Comparison of ENCODE assay signal across 1 cellular context in genomic region chr17:82097187-82097918, GRCh38.
TF ChIP-seq lines count a peak whose summit lies in the region.

No MANE protein-coding gene starts in this region.

TF ChIP-seq in H1, 55 proteins besides CTCF, POLR2A, EP300 and RAD21:
- TF ChIP-seq GABPA (IDR thresholded peaks at IDR 0.05; ENCODE audit: borderline replicate concordance, insufficient read depth, low read length) (0 out of 2 replicates have a peak, but pooled peaks have one; percentile 61), KDM4A (IDR thresholded peaks at IDR 0.05; ENCODE audit: low read depth, low read length, severe bottlenecking) (peak; percentile 34), MAX (IDR thresholded peaks at IDR 0.05) (peak; percentile 49), RXRA (IDR thresholded peaks at IDR 0.05; ENCODE audit: insufficient read depth, low read depth, low read length) (no peak)
TF ChIP-seq in H1: peak in this region for 3.
